In genomic region chr4:168634276-168634802, GRCh38 we compare ENCODE assay signal across 9 cellular contexts.
A peak's percentile ranks its signal among the peaks of the same experiment; 100 is the strongest.
DNase-seq lines count a peak whose midpoint lies in the region; ATAC-seq and TF ChIP-seq lines count a peak whose summit lies in the region.
"Had no signal": no experiment of that assay in that cellular context is flagged by ENCODE, and none has a peak within 500 bp of the region (broad histone marks: within the 10 kb centered on the region; RNA-seq: fewer than 3 reads in every experiment).

No MANE protein-coding gene starts in this region.

- intact Hi-C loops in right cardiac atrium (cut with DNase I), result loop anchor here in 2 of 4 donors (10.0 kb wide), 1 partner anchor 50 kb away; no protein-coding TSS in a partner anchor

- 0 out of 2 replicates have a peak, but pooled peaks cover 4% of the 10 kb centered on the region for H3K36me3 Mint-ChIP-seq in HFFc6 (ENCODE audit: low read depth)
- H3K36me3 Mint-ChIP-seq in stimulated activated effector memory CD8-positive, alpha-beta T cell treated with anti-CD3 and anti-CD28 coated beads, Interleukin-12 subunit alpha, Interleukin-12 subunit beta, amount 100 ng/mL, for 72 hours, result no peaks in the 10 kb centered on the region

- H3K9me3 ChIP-seq in right cardiac atrium (ENCODE audit: control insufficient read depth, low read length), result no peaks in the 10 kb centered on the region

- ATAC-seq in right cardiac atrium (no peak), GM18909 (IDR thresholded peaks at IDR 0.05; ENCODE audit: poor library complexity, unreplicated experiment) (no peak), HG03571 (IDR thresholded peaks at IDR 0.05; ENCODE audit: unreplicated experiment) (no peak)
- peak; percentile 50 for ATAC-seq in stimulated activated effector memory CD8-positive, alpha-beta T cell treated with anti-CD3 and anti-CD28 coated beads, Interleukin-12 subunit alpha, Interleukin-12 subunit beta, amount 100 ng/mL, for 72 hours

- H3K4me3 ChIP-seq in right cardiac atrium (ENCODE audit: low read length), result no peak overlapping the region

- 30% methylated on average over 11 of the region's 11 CpGs for WGBS in right cardiac atrium

- H3K9me3 Mint-ChIP-seq in HFFc6, result no peaks in the 10 kb centered on the region
- no peaks in the 10 kb centered on the region for H3K9me3 Mint-ChIP-seq in stimulated activated effector memory CD8-positive, alpha-beta T cell treated with anti-CD3 and anti-CD28 coated beads, Interleukin-12 subunit alpha, Interleukin-12 subunit beta, amount 100 ng/mL, for 72 hours

- H3K27ac Mint-ChIP-seq in HFFc6, result peak overlapping the region; percentile 91
- H3K27ac Mint-ChIP-seq in stimulated activated effector memory CD8-positive, alpha-beta T cell treated with anti-CD3 and anti-CD28 coated beads, Interleukin-12 subunit alpha, Interleukin-12 subunit beta, amount 100 ng/mL, for 72 hours, result no peak overlapping the region

- no peak for TF ChIP-seq CTCF in HFFc6 (IDR thresholded peaks at IDR 0.05)

- H3K27me3 ChIP-seq in right cardiac atrium (ENCODE audit: control insufficient read depth, insufficient read depth), result no peaks in the 10 kb centered on the region

- DNase-seq in HFFc6, result peak; percentile 97
- DNase-seq in SW480 (ENCODE audit: low spot score), result peak; percentile 32
- DNase-seq in right cardiac atrium, result no peak
- no peak for DNase-seq in stimulated activated effector memory CD8-positive, alpha-beta T cell treated with anti-CD3 and anti-CD28 coated beads, Interleukin-12 subunit alpha, Interleukin-12 subunit beta, amount 100 ng/mL, for 72 hours (ENCODE audit: low spot score in 2 of 2)
- DNase-seq in HuH-7.5 (ENCODE audit: low spot score), result no peak
- DNase-seq: activated naive CD4-positive, alpha-beta T cell treated with anti-CD3 and anti-CD28 coated beads, Interleukin-2, amount 50 U/mL, for 16 hours; NCI-H526 treated with DMSO at 0.1 percent for 48 hours had no signal

- peak overlapping the region; percentile 63 for H3K4me3 Mint-ChIP-seq in HFFc6
- H3K4me3 Mint-ChIP-seq in stimulated activated effector memory CD8-positive, alpha-beta T cell treated with anti-CD3 and anti-CD28 coated beads, Interleukin-12 subunit alpha, Interleukin-12 subunit beta, amount 100 ng/mL, for 72 hours, result no peak overlapping the region

- peaks cover 11% of the 10 kb centered on the region for H3K4me1 ChIP-seq in right cardiac atrium (ENCODE audit: control insufficient read depth, insufficient read depth, low read length)

- peaks cover 92% of the 10 kb centered on the region for H3K4me1 Mint-ChIP-seq in HFFc6 (ENCODE audit: low read depth)
- no peaks in the 10 kb centered on the region for H3K4me1 Mint-ChIP-seq in stimulated activated effector memory CD8-positive, alpha-beta T cell treated with anti-CD3 and anti-CD28 coated beads, Interleukin-12 subunit alpha, Interleukin-12 subunit beta, amount 100 ng/mL, for 72 hours

- peaks cover 3% of the 10 kb centered on the region; the same call in 1 of the 2 replicates for H3K27me3 Mint-ChIP-seq in HFFc6 (ENCODE audit: insufficient read depth)

- H3K27ac ChIP-seq in right cardiac atrium (ENCODE audit: low read length), result peak overlapping the region; percentile 85

Comparison
In these comparisons a context has a peak if more than half of its experiments do, and no peak if none do; other contexts are left out.
1. DNase-seq: peak in HFFc6 (single experiment) and SW480 (single experiment); none in right cardiac atrium (0 of 3), stimulated activated effector memory CD8-positive, alpha-beta T cell treated with anti-CD3 and anti-CD28 coated beads, Interleukin-12 subunit alpha, Interleukin-12 subunit beta, amount 100 ng/mL, for 72 hours (0 of 2) and HuH-7.5 (single experiment).